31 cellular contexts compared by ENCODE assay signal in the genomic region with DNA sequence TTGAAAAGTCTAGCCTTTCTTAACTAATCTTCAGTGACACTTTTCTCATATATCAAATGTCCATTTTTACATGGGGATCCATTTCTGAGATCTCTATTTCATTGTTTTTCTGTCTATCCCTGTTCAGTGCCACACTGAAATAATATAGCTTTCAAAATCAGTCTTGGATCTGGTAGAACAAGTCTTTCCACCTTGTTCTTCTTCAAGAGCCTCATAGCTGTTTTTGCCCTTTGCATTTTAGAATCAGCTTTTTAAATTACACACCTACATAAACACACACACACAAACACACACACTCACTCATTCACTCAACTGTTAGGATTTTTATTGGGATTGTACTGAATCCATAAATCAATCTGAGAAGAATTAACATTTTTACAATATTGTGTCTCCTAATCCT. TPM values are rescaled to one million over a fixed set of nuclear protein-coding genes. Genes with fewer than 3 reads are reported as not detected.
"Had no signal": no experiment of that assay in that cellular context is flagged by ENCODE, and none has a peak within 500 bp of the region (broad histone marks: within the 10 kb centered on the region; RNA-seq: fewer than 3 reads in every experiment).

No MANE protein-coding gene starts in this region.

- H3K4me3 Mint-ChIP-seq: activated CD8-positive, alpha-beta T cell treated with anti-CD3 and anti-CD28 coated beads for 36 hours; activated naive CD4-positive, alpha-beta T cell treated with anti-CD3 and anti-CD28 coated beads, Interleukin-2, amount 50 U/mL, for 24 hours; activated naive CD8-positive, alpha-beta T cell treated with anti-CD3 and anti-CD28 coated beads, Interleukin-2, amount 50 U/mL, for 24 hours; activated T-cell treated with anti-CD3 and anti-CD28 coated beads, Interleukin-2, amount 50 U/mL, for 4 hours; activated T-helper 17 cell treated with anti-CD3 and anti-CD28 coated beads, Interleukin-2, amount 50 U/mL, for 72 hours; naive thymus-derived CD4-positive, alpha-beta T cell; stimulated activated naive CD8-positive, alpha-beta T cell treated with anti-CD3 and anti-CD28 coated beads, Interleukin-15, Interleukin-2, amounts not matched to agents 100 ng/mL and 50 ng/mL, for 24 hours; WTC11 had no signal

- DNase-seq: activated CD4-positive, alpha-beta T cell treated with anti-CD3 and anti-CD28 coated beads, Interleukin-2, amount 50 U/mL, for 1 hour; activated CD8-positive, alpha-beta T cell treated with anti-CD3 and anti-CD28 coated beads for 36 hours; activated gamma-delta T cell treated with Interleukin-2 at 50 U/mL for 16 hours; activated naive CD8-positive, alpha-beta T cell treated with anti-CD3 and anti-CD28 coated beads, Interleukin-2, amount 50 U/mL, for 24 hours; activated T-cell treated with anti-CD3 and anti-CD28 coated beads, Interleukin-2, amount 50 U/mL, for 4 hours; anterior cingulate cortex; effector CD8-positive, alpha-beta T cell; islet precursor cell; midbrain; naive thymus-derived CD4-positive, alpha-beta T cell; ovary; right lobe of liver; stimulated activated CD4-positive, alpha-beta T cell treated with anti-CD3 and anti-CD28 coated beads, Interleukin-4, amount 100 ng/mL, for 1 hour; substantia nigra; thyroid gland; upper lobe of right lung had no signal

- ATAC-seq: activated CD8-positive, alpha-beta T cell treated with anti-CD3 and anti-CD28 coated beads for 36 hours; activated naive CD8-positive, alpha-beta T cell treated with anti-CD3 and anti-CD28 coated beads, Interleukin-2, amount 50 U/mL, for 24 hours; activated T-cell treated with anti-CD3 and anti-CD28 coated beads, Interleukin-2, amount 50 U/mL, for 4 hours; activated T-helper 17 cell treated with anti-CD3 and anti-CD28 coated beads, Interleukin-2, amount 50 U/mL, for 72 hours; gastroesophageal sphincter; naive thymus-derived CD4-positive, alpha-beta T cell; right lobe of liver; upper lobe of right lung; WTC11 had no signal

- H3K27me3 ChIP-seq: hepatocyte, ovary, right lobe of liver, thyroid gland, upper lobe of right lung had no signal

- H3K27ac Mint-ChIP-seq: activated CD8-positive, alpha-beta T cell treated with anti-CD3 and anti-CD28 coated beads for 36 hours; activated naive CD4-positive, alpha-beta T cell treated with anti-CD3 and anti-CD28 coated beads, Interleukin-2, amount 50 U/mL, for 24 hours; activated naive CD8-positive, alpha-beta T cell treated with anti-CD3 and anti-CD28 coated beads, Interleukin-2, amount 50 U/mL, for 24 hours; activated T-helper 17 cell treated with anti-CD3 and anti-CD28 coated beads, Interleukin-2, amount 50 U/mL, for 72 hours; naive thymus-derived CD4-positive, alpha-beta T cell; progenitor cell of endocrine pancreas; stimulated activated naive CD8-positive, alpha-beta T cell treated with anti-CD3 and anti-CD28 coated beads, Interleukin-15, Interleukin-2, amounts not matched to agents 100 ng/mL and 50 ng/mL, for 24 hours; WTC11 had no signal

- H3K4me1 ChIP-seq: gastroesophageal sphincter, right lobe of liver, upper lobe of right lung had no signal

- H3K4me3 ChIP-seq: gastroesophageal sphincter, hepatocyte, ovary, right lobe of liver, thyroid gland, upper lobe of right lung had no signal

- H3K36me3 Mint-ChIP-seq: activated naive CD4-positive, alpha-beta T cell treated with anti-CD3 and anti-CD28 coated beads, Interleukin-2, amount 50 U/mL, for 24 hours; WTC11 had no signal

- H3K9me3 ChIP-seq: gastroesophageal sphincter, ovary, right lobe of liver, thyroid gland, upper lobe of right lung had no signal

- H3K9me3 Mint-ChIP-seq: activated CD8-positive, alpha-beta T cell treated with anti-CD3 and anti-CD28 coated beads for 36 hours; activated naive CD4-positive, alpha-beta T cell treated with anti-CD3 and anti-CD28 coated beads, Interleukin-2, amount 50 U/mL, for 24 hours; activated naive CD8-positive, alpha-beta T cell treated with anti-CD3 and anti-CD28 coated beads, Interleukin-2, amount 50 U/mL, for 24 hours; activated T-cell treated with anti-CD3 and anti-CD28 coated beads, Interleukin-2, amount 50 U/mL, for 4 hours; activated T-helper 17 cell treated with anti-CD3 and anti-CD28 coated beads, Interleukin-2, amount 50 U/mL, for 72 hours; naive thymus-derived CD4-positive, alpha-beta T cell; stimulated activated naive CD8-positive, alpha-beta T cell treated with anti-CD3 and anti-CD28 coated beads, Interleukin-15, Interleukin-2, amounts not matched to agents 100 ng/mL and 50 ng/mL, for 24 hours; WTC11 had no signal

- H3K27me3 Mint-ChIP-seq: activated CD8-positive, alpha-beta T cell treated with anti-CD3 and anti-CD28 coated beads for 36 hours; activated naive CD4-positive, alpha-beta T cell treated with anti-CD3 and anti-CD28 coated beads, Interleukin-2, amount 50 U/mL, for 24 hours; activated naive CD8-positive, alpha-beta T cell treated with anti-CD3 and anti-CD28 coated beads, Interleukin-2, amount 50 U/mL, for 24 hours; activated T-helper 17 cell treated with anti-CD3 and anti-CD28 coated beads, Interleukin-2, amount 50 U/mL, for 72 hours; naive thymus-derived CD4-positive, alpha-beta T cell; stimulated activated naive CD8-positive, alpha-beta T cell treated with anti-CD3 and anti-CD28 coated beads, Interleukin-15, Interleukin-2, amounts not matched to agents 100 ng/mL and 50 ng/mL, for 24 hours had no signal

- H3K27ac ChIP-seq: gastroesophageal sphincter, hepatocyte, ovary, right lobe of liver, upper lobe of right lung had no signal

- H3K4me1 Mint-ChIP-seq: WTC11 had no signal

- H3K36me3 ChIP-seq: ovary, thyroid gland, upper lobe of right lung had no signal

RNA-seq across cellular contexts. Expression of gene LRRC3C, which starts 28.3 kb away (rescaled TPM):
- total RNA-seq: activated CD8-positive, alpha-beta T cell treated with anti-CD3 and anti-CD28 coated beads for 36 hours; activated T-cell treated with anti-CD3 and anti-CD28 coated beads, Interleukin-2, amount 50 U/mL, for 4 hours; activated T-helper 17 cell treated with anti-CD3 and anti-CD28 coated beads, Interleukin-2, amount 50 U/mL, for 72 hours; dermis microvascular lymphatic vessel endothelial cell; epithelial cell of proximal tubule; fibroblast of lung; fibroblast of villous mesenchyme; progenitor cell of endocrine pancreas; renal cortical epithelial cell; right lobe of liver; skeletal muscle tissue; T-helper 1 cell treated with Interleukin-12 subunit alpha and Interleukin-12 subunit beta and Interleukin-4 antibody, amounts not matched to agents 30 ng/mL and 1 ng/mL, for 36 hours; thyroid gland; upper lobe of right lung; WTC11 had no signal

RNA-seq across cellular contexts. Expression of gene ZPBP2, which starts 31.2 kb away (rescaled TPM):
- total RNA-seq: activated CD8-positive, alpha-beta T cell treated with anti-CD3 and anti-CD28 coated beads for 36 hours; dermis microvascular lymphatic vessel endothelial cell; epithelial cell of proximal tubule; fibroblast of lung; fibroblast of villous mesenchyme; gastroesophageal sphincter; hepatocyte; lower leg skin; ovary; progenitor cell of endocrine pancreas; renal cortical epithelial cell; right lobe of liver; skeletal muscle tissue; T-helper 1 cell treated with Interleukin-12 subunit alpha and Interleukin-12 subunit beta and Interleukin-4 antibody, amounts not matched to agents 30 ng/mL and 1 ng/mL, for 36 hours; upper lobe of right lung; WTC11 had no signal

RNA-seq across cellular contexts. Expression of gene IKZF3, which starts 35.1 kb away (rescaled TPM):
- total RNA-seq: dermis microvascular lymphatic vessel endothelial cell, epithelial cell of proximal tubule, fibroblast of lung, progenitor cell of endocrine pancreas had no signal
